ENCODE assay signal across 22 cellular contexts in the genomic region with DNA sequence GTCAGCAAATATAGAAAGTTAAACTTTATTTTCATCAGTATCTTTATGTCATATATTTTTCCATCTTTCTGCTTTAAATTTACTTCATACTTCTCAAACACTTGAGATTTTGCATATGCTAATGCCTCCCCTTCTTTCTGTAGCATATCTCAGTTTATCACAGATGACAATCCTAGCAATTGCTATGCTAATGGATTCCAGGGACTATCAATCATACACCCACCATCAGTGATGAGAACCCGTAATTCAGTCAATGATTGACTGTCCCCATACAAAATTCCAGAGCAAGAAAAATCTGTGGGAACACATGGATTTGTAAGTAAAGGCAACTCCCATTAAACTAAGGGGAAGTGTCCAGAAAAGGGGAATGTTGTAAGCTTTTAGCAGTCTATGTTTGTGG.
"Had no signal": no experiment of that assay in that cellular context is flagged by ENCODE, and none has a peak within 500 bp of the region (broad histone marks: within the 10 kb centered on the region; RNA-seq: fewer than 3 reads in every experiment).

No MANE protein-coding gene starts in this region.

- H3K4me1 Mint-ChIP-seq: endodermal cell had no signal

- H3K4me1 ChIP-seq: colonic mucosa, esophagus muscularis mucosa, esophagus squamous epithelium, foreskin keratinocyte, gastrocnemius medialis, gastroesophageal sphincter had no signal

- H3K4me3 Mint-ChIP-seq: dendritic cell treated with granulocyte-macrophage colony-stimulating factor and Interleukin-4, amounts not matched to agents 40 ng/mL and 50 ng/mL, for 4 days; effector memory CD8-positive, alpha-beta T cell; endodermal cell had no signal

- H3K4me3 ChIP-seq: colonic mucosa, coronary artery, dorsolateral prefrontal cortex, esophagus muscularis mucosa, esophagus squamous epithelium, gastrocnemius medialis, gastroesophageal sphincter, heart left ventricle, heart right ventricle had no signal

- H3K9me3 ChIP-seq: colonic mucosa, gastrocnemius medialis had no signal

- H3K27me3 Mint-ChIP-seq: dendritic cell treated with granulocyte-macrophage colony-stimulating factor and Interleukin-4, amounts not matched to agents 40 ng/mL and 50 ng/mL, for 4 days; effector memory CD8-positive, alpha-beta T cell had no signal

- H3K27me3 ChIP-seq: colonic mucosa, dorsolateral prefrontal cortex, esophagus muscularis mucosa, esophagus squamous epithelium, gastrocnemius medialis, gastroesophageal sphincter, heart left ventricle, heart right ventricle had no signal

- DNase-seq: colonic mucosa; cortex of kidney; dermis blood vessel endothelial cell; dorsolateral prefrontal cortex; effector CD4-positive, alpha-beta T cell; effector CD8-positive, alpha-beta T cell; effector memory CD4-positive, alpha-beta T cell; effector memory CD8-positive, alpha-beta T cell; endodermal cell; erythroblast; esophagus squamous epithelium; foreskin fibroblast; foreskin keratinocyte; foreskin melanocyte; gastrocnemius medialis; glutamatergic neuron; heart left ventricle; heart right ventricle had no signal

- H3K27ac Mint-ChIP-seq: effector memory CD8-positive, alpha-beta T cell; endodermal cell had no signal

- H3K36me3 ChIP-seq: colonic mucosa, esophagus muscularis mucosa, esophagus squamous epithelium, gastrocnemius medialis, gastroesophageal sphincter, heart left ventricle, heart right ventricle had no signal
